ENCODE assay signal across 13 cellular contexts in genomic region chr15:88440021-88440420, GRCh38. TPM values are rescaled to one million over a fixed set of nuclear protein-coding genes. Genes with fewer than 3 reads are reported as not detected.
A peak's percentile ranks its signal among the peaks of the same experiment; 100 is the strongest.
DNase-seq lines count a peak whose midpoint lies in the region; ATAC-seq and TF ChIP-seq lines count a peak whose summit lies in the region.
"Had no signal": no experiment of that assay in that cellular context is flagged by ENCODE, and none has a peak within 500 bp of the region (broad histone marks: within the 10 kb centered on the region; RNA-seq: fewer than 3 reads in every experiment).

No MANE protein-coding gene starts in this region.

- no peak overlapping the region for H4K8ac ChIP-seq in mesenchymal stem cell (ENCODE audit: low read length)

- no peak overlapping the region for H2BK5ac ChIP-seq in mesenchymal stem cell (ENCODE audit: low read depth, low read length, poor library complexity, severe bottlenecking)

- ATAC-seq in GM18517 (IDR thresholded peaks at IDR 0.05; ENCODE audit: unreplicated experiment), result no peak
- ATAC-seq: mucosa of descending colon had no signal

- H2BK12ac ChIP-seq in mesenchymal stem cell (ENCODE audit: low read length in 2 of 2), result no peak overlapping the region

- DNase-seq in EL (peak; percentile 77), MG63 (peak; percentile 29), cardiac fibroblast (ENCODE audit: low read depth in 2 of 2) (peak; percentile 13 to 72), mesenchymal stem cell (peak; percentile 52), NOMO-1 treated with dmso at 0.1 percent for 144 hours (lab: John Stamatoyannopoulos, UW; ENCODE audit: unreplicated experiment) (no peak), coronary artery (ENCODE audit: low spot score) (no peak), GDM1 (lab: John Stamatoyannopoulos, UW) (no peak)
- DNase-seq: activated CD4-positive, alpha-beta memory T cell treated with anti-CD3 and anti-CD28 coated beads for 36 hours; effector CD8-positive, alpha-beta T cell; H7; KG1; mucosa of descending colon had no signal

- H3K27ac ChIP-seq in mesenchymal stem cell (ENCODE audit: low read length, poor library complexity, severe bottlenecking) (no peak overlapping the region), coronary artery (no peak overlapping the region)

- H2BK15ac ChIP-seq in mesenchymal stem cell (ENCODE audit: low read depth, poor library complexity, severe bottlenecking), result no peak overlapping the region

- peaks cover 16% of the 10 kb centered on the region; the same call in 1 of the 2 replicates for H3K9me3 ChIP-seq in MG63
- H3K9me3 ChIP-seq in mesenchymal stem cell (ENCODE audit: control insufficient read depth, low read length), result peaks cover 23% of the 10 kb centered on the region
- H3K9me3 ChIP-seq: mucosa of descending colon had no signal

- no peak overlapping the region for H2AK5ac ChIP-seq in mesenchymal stem cell (ENCODE audit: low read length, severe bottlenecking)

- no peaks in the 10 kb centered on the region for H3K79me1 ChIP-seq in mesenchymal stem cell (replicated peaks; ENCODE audit: low read length, poor library complexity, severe bottlenecking)

- no peak overlapping the region for H2AFZ ChIP-seq in mesenchymal stem cell (ENCODE audit: low read depth, low read length)

- H3K18ac ChIP-seq in mesenchymal stem cell (ENCODE audit: low read depth in 1 of 2, low read length in 2 of 2), result no peak overlapping the region

- 71% methylated on average over 1 of the region's 1 CpG for WGBS in mesenchymal stem cell

- no peak overlapping the region for H2BK120ac ChIP-seq in mesenchymal stem cell (ENCODE audit: low read depth, low read length)

- no peak overlapping the region for H3K23ac ChIP-seq in mesenchymal stem cell (ENCODE audit: low read length in 2 of 2)

- no peak for TF ChIP-seq CTCF in cardiac fibroblast (IDR thresholded peaks at IDR 0.05; ENCODE audit: low read depth, low read length)
- TF ChIP-seq CTCF in coronary artery (IDR thresholded peaks at IDR 0.05), result no peak

- H3K27me3 ChIP-seq in MG63, result no peaks in the 10 kb centered on the region
- no peaks in the 10 kb centered on the region for H3K27me3 ChIP-seq in mesenchymal stem cell (ENCODE audit: control insufficient read depth in 1 of 2, insufficient read depth in 1 of 2, low read length in 2 of 2)

- no peak overlapping the region for H3K4me2 ChIP-seq in mesenchymal stem cell (ENCODE audit: low read length, poor library complexity, severe bottlenecking)

- no peak overlapping the region for H4K91ac ChIP-seq in mesenchymal stem cell (ENCODE audit: low read length)

- H3K14ac ChIP-seq in mesenchymal stem cell (ENCODE audit: low read length in 2 of 2), result no peak overlapping the region

- H3K36me3 ChIP-seq in MG63 (no peaks in the 10 kb centered on the region), mesenchymal stem cell (ENCODE audit: control insufficient read depth in 1 of 2, insufficient read depth in 2 of 2, low read depth in 1 of 2, low read length in 2 of 2) (no peaks in the 10 kb centered on the region)

- no peak overlapping the region for H3K9ac ChIP-seq in mesenchymal stem cell (ENCODE audit: low read length)

- no peak overlapping the region for H3K4me3 ChIP-seq in MG63
- H3K4me3 ChIP-seq in cardiac fibroblast (replicated peaks in 1 of 2; ENCODE audit: low read depth in 2 of 2, low read length in 2 of 2), result no peak overlapping the region
- no peak overlapping the region for H3K4me3 ChIP-seq in mesenchymal stem cell (ENCODE audit: insufficient read depth in 1 of 2, low read depth in 1 of 2, low read length in 2 of 2)
- no peak overlapping the region for H3K4me3 ChIP-seq in coronary artery
- H3K4me3 ChIP-seq: mucosa of descending colon had no signal

- no peaks in the 10 kb centered on the region for H3K4me1 ChIP-seq in mesenchymal stem cell (ENCODE audit: control insufficient read depth, insufficient read depth, low read depth, low read length)

- no peak overlapping the region for H3K4ac ChIP-seq in mesenchymal stem cell (ENCODE audit: low read depth in 1 of 2, low read length in 2 of 2)

RNA-seq across cellular contexts. Expression of gene MRPL46, which starts 27.2 kb away (rescaled TPM):
- total RNA-seq in MG63 (2014; rRNA removed; shearing (Covaris generic); ENCODE audit: low replicate concordance), result 41.4 and 49.7 TPM in 2 replicates
- polyA plus RNA-seq in mesenchymal stem cell (2013, experiment 1 of 2), result 21.1 TPM
- 20.9 TPM for polyA plus RNA-seq in mesenchymal stem cell (2013, experiment 2 of 2)

RNA-seq across cellular contexts. Expression of gene MRPS11, which starts 27.5 kb away (rescaled TPM):
- total RNA-seq in MG63 (2014; rRNA removed; shearing (Covaris generic); ENCODE audit: low replicate concordance), result 103 and 231 TPM in 2 replicates
- polyA plus RNA-seq in mesenchymal stem cell (2013, experiment 1 of 2), result 59.6 TPM
- polyA plus RNA-seq in mesenchymal stem cell (2013, experiment 2 of 2), result 63.0 TPM

Comparison
In these comparisons a context has a peak if more than half of its experiments do, and no peak if none do; other contexts are left out.
1. DNase-seq: peak in EL (single experiment), MG63 (single experiment), cardiac fibroblast (2 of 2) and mesenchymal stem cell (single experiment); none in NOMO-1 treated with dmso at 0.1 percent for 144 hours (single experiment), coronary artery (single experiment) and GDM1 (single experiment).